In the genomic region with DNA sequence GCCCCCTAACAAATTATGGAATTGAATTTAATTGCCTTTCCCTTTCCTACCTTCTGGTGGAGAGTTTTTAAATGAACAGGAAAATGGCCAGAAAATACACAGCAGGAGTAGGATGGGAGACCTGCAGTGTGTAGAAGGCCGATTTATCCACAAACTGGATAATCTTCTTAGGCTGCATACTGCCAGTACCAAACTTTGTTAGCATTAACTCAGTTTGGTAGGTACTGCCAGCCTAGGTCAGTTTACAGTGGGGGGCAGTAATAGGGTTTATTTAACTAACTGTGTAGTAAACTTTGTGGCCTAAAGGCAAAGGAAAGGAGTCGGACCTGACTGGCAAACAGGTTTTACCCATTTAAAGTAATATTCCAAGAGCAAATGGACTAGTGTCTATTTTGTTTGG, we compare ENCODE assay signal across 16 cellular contexts. TPM values are rescaled to one million over a fixed set of nuclear protein-coding genes. Genes with fewer than 3 reads are reported as not detected.
DNase-seq lines count a peak whose midpoint lies in the region; ATAC-seq and TF ChIP-seq lines count a peak whose summit lies in the region.
"Had no signal": no experiment of that assay in that cellular context is flagged by ENCODE, and none has a peak within 500 bp of the region (broad histone marks: within the 10 kb centered on the region; RNA-seq: fewer than 3 reads in every experiment).

No MANE protein-coding gene starts in this region.

- H3K4me1 ChIP-seq in neural progenitor cell, result peaks cover 55% of the 10 kb centered on the region
- H3K4me1 ChIP-seq in mucosa of descending colon (ENCODE audit: low read depth), result peaks cover 5% of the 10 kb centered on the region

- TF ChIP-seq CTCF in neural progenitor cell (IDR thresholded peaks at IDR 0.05), result no peak
- TF ChIP-seq CTCF in mucosa of descending colon (IDR thresholded peaks at IDR 0.05), result no peak

- no peak overlapping the region for H3K9ac ChIP-seq in neural progenitor cell

- H3K9me3 Mint-ChIP-seq in activated T-cell treated with anti-CD3 and anti-CD28 coated beads, Interleukin-2, amount 50 U/mL, for 24 hours, result no peaks in the 10 kb centered on the region
- H3K9me3 Mint-ChIP-seq in activated T-helper 17 cell treated with anti-CD3 and anti-CD28 coated beads, Interleukin-2, amount 50 U/mL, for 72 hours, result no peaks in the 10 kb centered on the region
- no peaks in the 10 kb centered on the region for H3K9me3 Mint-ChIP-seq in neural progenitor cell

- H3K27me3 Mint-ChIP-seq in activated T-cell treated with anti-CD3 and anti-CD28 coated beads, Interleukin-2, amount 50 U/mL, for 24 hours, result no peaks in the 10 kb centered on the region
- no peaks in the 10 kb centered on the region for H3K27me3 Mint-ChIP-seq in activated T-helper 17 cell treated with anti-CD3 and anti-CD28 coated beads, Interleukin-2, amount 50 U/mL, for 72 hours
- no peaks in the 10 kb centered on the region for H3K27me3 Mint-ChIP-seq in neural progenitor cell (ENCODE audit: insufficient read depth, low read depth)

- no peaks in the 10 kb centered on the region for H3K9me3 ChIP-seq in neural progenitor cell (ENCODE audit: low read depth)
- no peaks in the 10 kb centered on the region for H3K9me3 ChIP-seq in mucosa of descending colon

- peaks cover 83% of the 10 kb centered on the region for H3K36me3 Mint-ChIP-seq in activated T-cell treated with anti-CD3 and anti-CD28 coated beads, Interleukin-2, amount 50 U/mL, for 24 hours (ENCODE audit: low read depth)
- peaks cover 74% of the 10 kb centered on the region for H3K36me3 Mint-ChIP-seq in activated T-helper 17 cell treated with anti-CD3 and anti-CD28 coated beads, Interleukin-2, amount 50 U/mL, for 72 hours (ENCODE audit: low read depth)
- H3K36me3 Mint-ChIP-seq in neural progenitor cell, result peaks cover 9% of the 10 kb centered on the region

- H3K27ac Mint-ChIP-seq in activated T-cell treated with anti-CD3 and anti-CD28 coated beads, Interleukin-2, amount 50 U/mL, for 24 hours, result peak overlapping the region; percentile 95
- peak overlapping the region; percentile 85 for H3K27ac Mint-ChIP-seq in activated T-helper 17 cell treated with anti-CD3 and anti-CD28 coated beads, Interleukin-2, amount 50 U/mL, for 72 hours
- H3K27ac Mint-ChIP-seq in neural progenitor cell, result peak overlapping the region; percentile 35

- H2AFZ ChIP-seq in neural progenitor cell (replicated peaks), result no peak overlapping the region

- H3K27ac ChIP-seq in neural progenitor cell, result peak overlapping the region; percentile 87
- H3K27ac ChIP-seq: SK-N-MC had no signal

- H3K4me3 ChIP-seq in neural progenitor cell (peak overlapping the region; percentile 17), mucosa of descending colon (no peak overlapping the region)
- H3K4me3 ChIP-seq: SK-N-MC had no signal

- peaks cover 67% of the 10 kb centered on the region for H3K4me1 Mint-ChIP-seq in activated T-cell treated with anti-CD3 and anti-CD28 coated beads, Interleukin-2, amount 50 U/mL, for 24 hours (ENCODE audit: low read depth)
- peaks cover 48% of the 10 kb centered on the region for H3K4me1 Mint-ChIP-seq in activated T-helper 17 cell treated with anti-CD3 and anti-CD28 coated beads, Interleukin-2, amount 50 U/mL, for 72 hours
- peaks cover 57% of the 10 kb centered on the region for H3K4me1 Mint-ChIP-seq in neural progenitor cell

- no peaks in the 10 kb centered on the region for H3K27me3 ChIP-seq in neural progenitor cell

- peak overlapping the region; percentile 70 for H3K4me2 ChIP-seq in neural progenitor cell

- H3K79me2 ChIP-seq in neural progenitor cell (ENCODE audit: low read depth), result peaks cover 94% of the 10 kb centered on the region

- H3K4me3 Mint-ChIP-seq in activated T-cell treated with anti-CD3 and anti-CD28 coated beads, Interleukin-2, amount 50 U/mL, for 24 hours, result peak overlapping the region; percentile 73
- peak overlapping the region; percentile 81 for H3K4me3 Mint-ChIP-seq in activated T-helper 17 cell treated with anti-CD3 and anti-CD28 coated beads, Interleukin-2, amount 50 U/mL, for 72 hours
- peak overlapping the region; percentile 18 for H3K4me3 Mint-ChIP-seq in neural progenitor cell

- peaks cover 54% of the 10 kb centered on the region for H4K20me1 ChIP-seq in neural progenitor cell (ENCODE audit: low read depth)

- H3K36me3 ChIP-seq in neural progenitor cell (peaks cover 3% of the 10 kb centered on the region), mucosa of descending colon (ENCODE audit: low read depth) (no peaks in the 10 kb centered on the region)

- peaks cover 49% of the 10 kb centered on the region for H3F3A ChIP-seq in neural progenitor cell (ENCODE audit: low read depth)

- intact Hi-C loops in mucosa of descending colon (cut with DNase I, micrococcal nuclease), result no loop called here

- ATAC-seq in activated T-helper 17 cell treated with anti-CD3 and anti-CD28 coated beads, Interleukin-2, amount 50 U/mL, for 72 hours (replicated peaks), result no peak
- no peak for ATAC-seq in mucosa of descending colon

- no peak for DNase-seq in activated T-cell treated with anti-CD3 and anti-CD28 coated beads, Interleukin-2, amount 50 U/mL, for 24 hours
- DNase-seq in activated T-cell treated with anti-CD3 and anti-CD28 coated beads for 4 hours, result no peak
- DNase-seq in LoVo (ENCODE audit: low spot score), result peak; percentile 46
- peak; percentile 37 for DNase-seq in neural progenitor cell (ENCODE audit: low spot score)
- no peak for DNase-seq in mucosa of descending colon
- no peak for DNase-seq in GDM1 (lab: John Stamatoyannopoulos, UW)
- DNase-seq in GM19240 (ENCODE audit: insufficient read length, low spot score), result no peak
- DNase-seq: activated CD4-positive, CD25-positive, alpha-beta regulatory T cell treated with anti-CD3 and anti-CD28 coated beads, Interleukin-2, amount 50 U/mL, for 72 hours; activated naive CD4-positive, alpha-beta T cell; cerebellar nuclear complex; DMS 273 treated with DMSO at 0.1 percent for 48 hours; kidney; NCI-H187; NCI-H748 treated with DMSO at 0.1 percent for 48 hours had no signal

RNA-seq across cellular contexts. Expression of a gene that starts 4.6 kb away (rescaled TPM):
- 10 to 100 TPM; 55.4 to 64.2 TPM for total RNA-seq in activated T-helper 17 cell treated with anti-CD3 and anti-CD28 coated beads, Interleukin-2, amount 50 U/mL, for 72 hours
- total RNA-seq in neural progenitor cell (ENCODE audit: low replicate concordance), result 45.6 and 64.5 TPM in 2 replicates
- 10 to 100 TPM; 22.8 to 28.8 (median 24.7) TPM for total RNA-seq in mucosa of descending colon

Comparison
In these comparisons a context has a peak if more than half of its experiments do, and no peak if none do; other contexts are left out.
1. DNase-seq: peak in LoVo (single experiment) and neural progenitor cell (single experiment); none in activated T-cell treated with anti-CD3 and anti-CD28 coated beads, Interleukin-2, amount 50 U/mL, for 24 hours (single experiment), activated T-cell treated with anti-CD3 and anti-CD28 coated beads for 4 hours (single experiment), mucosa of descending colon (0 of 3), GDM1 (single experiment) and GM19240 (single experiment).
2. H3K27ac Mint-ChIP-seq: peak in every context shown above with its lines; median percentile 95 in activated T-cell treated with anti-CD3 and anti-CD28 coated beads, Interleukin-2, amount 50 U/mL, for 24 hours; 85 in activated T-helper 17 cell treated with anti-CD3 and anti-CD28 coated beads, Interleukin-2, amount 50 U/mL, for 72 hours; 35 in neural progenitor cell.
3. H3K4me3 Mint-ChIP-seq: peak in every context shown above with its lines; median percentile 81 in activated T-helper 17 cell treated with anti-CD3 and anti-CD28 coated beads, Interleukin-2, amount 50 U/mL, for 72 hours; 73 in activated T-cell treated with anti-CD3 and anti-CD28 coated beads, Interleukin-2, amount 50 U/mL, for 24 hours; 18 in neural progenitor cell.